ENCODE assay signal across 10 cellular contexts in genomic region chr11:30342736-30343166, GRCh38. TPM values are rescaled to one million over a fixed set of nuclear protein-coding genes. Genes with fewer than 3 reads are reported as not detected.
A peak's percentile ranks its signal among the peaks of the same experiment; 100 is the strongest.
DNase-seq lines count a peak whose midpoint lies in the region; ATAC-seq lines count a peak whose summit lies in the region.
"Had no signal": no experiment of that assay in that cellular context is flagged by ENCODE, and none has a peak within 500 bp of the region (broad histone marks: within the 10 kb centered on the region; RNA-seq: fewer than 3 reads in every experiment).

No MANE protein-coding gene starts in this region.

- ATAC-seq in GM18511 (IDR thresholded peaks at IDR 0.05; ENCODE audit: unreplicated experiment) (peak; percentile 97), GM21576 (IDR thresholded peaks at IDR 0.05; ENCODE audit: unreplicated experiment) (peak; percentile 97), HG03469 (IDR thresholded peaks at IDR 0.05; ENCODE audit: unreplicated experiment) (peak; percentile 96), left colon (peak; percentile 26)

- DNase-seq in left colon, result no peak
- DNase-seq in NCI-H82 treated with DMSO at 0.1 percent for 48 hours (lab: John Stamatoyannopoulos, UW; ENCODE audit: unreplicated experiment), result no peak
- DNase-seq in HPDE6-E6E7 (ENCODE audit: extremely low spot score), result no peak
- no peak for DNase-seq in NCI-H2196 (lab: John Stamatoyannopoulos, UW; ENCODE audit: unreplicated experiment)
- no peak for DNase-seq in dermis blood vessel endothelial cell
- DNase-seq: NCI-H2171, stomach had no signal

- intact Hi-C loops in left colon (cut with DNase I, micrococcal nuclease), result no loop called here

RNA-seq across cellular contexts. Expression of gene ARL14EP, which starts 19.8 kb away (rescaled TPM):
- total RNA-seq in left colon, result 10 to 100 TPM; 11.3 to 11.8 TPM
- total RNA-seq in dermis blood vessel endothelial cell, result 22.0 and 27.6 TPM in 2 replicates

Comparison
In these comparisons a context has a peak if more than half of its experiments do, and no peak if none do; other contexts are left out.
1. ATAC-seq: peak in every context shown above with its lines; median percentile 97 in GM18511; 97 in GM21576; 96 in HG03469; 26 in left colon.